13 cellular contexts compared by ENCODE assay signal in the genomic region with DNA sequence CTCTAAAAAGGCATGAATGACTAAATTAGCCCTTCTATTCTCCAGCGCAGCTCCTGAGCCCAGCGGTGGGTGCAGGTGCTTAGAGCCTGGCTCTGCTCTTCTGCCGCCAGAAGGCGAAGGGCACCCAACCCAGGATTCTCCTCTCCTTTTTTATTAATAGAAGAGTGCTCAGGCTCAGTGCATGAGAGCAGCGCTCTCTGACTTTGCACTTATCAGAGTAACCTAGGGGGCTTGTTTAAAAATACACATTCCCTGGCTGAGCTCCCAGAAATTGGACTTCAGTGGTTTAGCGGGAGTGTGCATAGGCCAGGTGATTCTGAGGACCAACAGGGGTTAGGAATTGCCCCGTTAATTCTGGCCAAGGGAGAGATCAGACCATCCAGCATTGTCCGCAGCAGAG. TPM values are rescaled to one million over a fixed set of nuclear protein-coding genes. Genes with fewer than 3 reads are reported as not detected.
A peak's percentile ranks its signal among the peaks of the same experiment; 100 is the strongest.
DNase-seq lines count a peak whose midpoint lies in the region; ATAC-seq, FAIRE-seq and TF ChIP-seq lines count a peak whose summit lies in the region.
"Had no signal": no experiment of that assay in that cellular context is flagged by ENCODE, and none has a peak within 500 bp of the region (broad histone marks: within the 10 kb centered on the region; RNA-seq: fewer than 3 reads in every experiment).

No MANE protein-coding gene starts in this region.

- peak overlapping the region; percentile 77 to 92 (median 84) for H3K4me3 Mint-ChIP-seq in CD4-positive, CD25-positive, alpha-beta regulatory T cell
- H3K4me3 Mint-ChIP-seq in WTC11 = peak overlapping the region; percentile 66

- intact Hi-C loops in left ventricle myocardium inferior (cut with micrococcal nuclease) = no loop called here

- no peaks in the 10 kb centered on the region for H3K27me3 ChIP-seq in CD4-positive, CD25-positive, alpha-beta regulatory T cell (ENCODE audit: control insufficient read depth, insufficient read depth, low read length)
- H3K27me3 ChIP-seq in left ventricle myocardium inferior (ENCODE audit: low read depth) = no peaks in the 10 kb centered on the region

- H3K9me3 Mint-ChIP-seq in CD4-positive, CD25-positive, alpha-beta regulatory T cell = no peaks in the 10 kb centered on the region
- H3K9me3 Mint-ChIP-seq in WTC11 = no peaks in the 10 kb centered on the region
- H3K9me3 Mint-ChIP-seq: effector memory CD8-positive, alpha-beta T cell had no signal

- no peak for FAIRE-seq in A549 (lab: Jason Lieb, UNC)

- DNase-seq in A549 (ENCODE audit: low read depth in 1 of 2, low spot score in 1 of 2) = no peak
- no peak for DNase-seq in CD4-positive, CD25-positive, alpha-beta regulatory T cell
- no peak for DNase-seq in WTC11 (ENCODE audit: low spot score)
- no peak for DNase-seq in left ventricle myocardium inferior
- DNase-seq in C1 segment of cervical spinal cord (lab: John Stamatoyannopoulos, UW) = no peak
- no peak for DNase-seq in NCI-H226
- DNase-seq: effector memory CD8-positive, alpha-beta T cell; gastrocnemius medialis; kidney glomerular epithelial cell; MV-4-11; NCI-H82 had no signal

- peak overlapping the region in 1 of 3 donors; percentile 42 for H3K27ac Mint-ChIP-seq in CD4-positive, CD25-positive, alpha-beta regulatory T cell
- no peak overlapping the region for H3K27ac Mint-ChIP-seq in WTC11
- H3K27ac Mint-ChIP-seq: effector memory CD8-positive, alpha-beta T cell had no signal

- TF ChIP-seq CTCF in A549 (IDR thresholded peaks at IDR 0.05) (no peak), WTC11 (IDR thresholded peaks at IDR 0.05) (no peak), left ventricle myocardium inferior (IDR thresholded peaks at IDR 0.05; ENCODE audit: borderline replicate concordance) (peak; percentile 36)

- no peaks in the 10 kb centered on the region for H3K36me3 ChIP-seq in CD4-positive, CD25-positive, alpha-beta regulatory T cell (ENCODE audit: control insufficient read depth, insufficient read depth, low read length)
- no peaks in the 10 kb centered on the region for H3K36me3 ChIP-seq in left ventricle myocardium inferior
- H3K36me3 ChIP-seq: gastrocnemius medialis had no signal

- no peak for TF ChIP-seq RAD21 in A549 (conservative IDR thresholded peaks at IDR 0.05 in 1 of 2, IDR thresholded peaks at IDR 0.05 in 1 of 2)

- H3K27me3 Mint-ChIP-seq in CD4-positive, CD25-positive, alpha-beta regulatory T cell = no peaks in the 10 kb centered on the region
- H3K27me3 Mint-ChIP-seq in WTC11 (ENCODE audit: low read depth) = peaks cover 25% of the 10 kb centered on the region
- H3K27me3 Mint-ChIP-seq: effector memory CD8-positive, alpha-beta T cell had no signal

- H3K4me1 ChIP-seq in A549 = peaks cover 34% of the 10 kb centered on the region
- peaks cover 22% of the 10 kb centered on the region for H3K4me1 ChIP-seq in CD4-positive, CD25-positive, alpha-beta regulatory T cell (ENCODE audit: control insufficient read depth, insufficient read depth, low read length, poor library complexity, severe bottlenecking)
- peaks cover 64% of the 10 kb centered on the region for H3K4me1 ChIP-seq in left ventricle myocardium inferior

- no peak for TF ChIP-seq EP300 in A549 (IDR thresholded peaks at IDR 0.05)

- peak overlapping the region in 1 of 2 experiments; percentile 96; a peak in 2 of 6 replicates for H3K27ac ChIP-seq in A549
- H3K27ac ChIP-seq in CD4-positive, CD25-positive, alpha-beta regulatory T cell (ENCODE audit: insufficient read depth, low read length, poor library complexity, severe bottlenecking) = no peak overlapping the region
- H3K27ac ChIP-seq in left ventricle myocardium inferior (replicated peaks) = peak overlapping the region; percentile 92
- H3K27ac ChIP-seq: gastrocnemius medialis had no signal

- ATAC-seq in A549 (no peak), WTC11 (no peak), SK-N-SH treated with all-trans-retinoic acid at 6 μM for 48 hours (no peak), GM21528 (IDR thresholded peaks at IDR 0.05; ENCODE audit: low FRiP score, unreplicated experiment) (no peak)
- no peak for ATAC-seq in CD4-positive, CD25-positive, alpha-beta regulatory T cell (ENCODE audit: low read depth in 2 of 2)
- ATAC-seq: effector memory CD8-positive, alpha-beta T cell; gastrocnemius medialis had no signal

- POLR2A ChIA-PET in A549 (lab: Yijun Ruan, JAX) (interaction anchor here (1.1 kb wide), 1 partner anchor 25 kb away, joined by 3 read pairs; no protein-coding TSS in a partner anchor), WTC11 (lab: Charles Lee) (no interaction called here)

- no peak for TF ChIP-seq POLR2A in A549 (IDR thresholded peaks at IDR 0.05; ENCODE audit: low read length)

- no peak overlapping the region for H3K4me3 ChIP-seq in A549
- H3K4me3 ChIP-seq in CD4-positive, CD25-positive, alpha-beta regulatory T cell (ENCODE audit: low read depth, low read length) = no peak overlapping the region
- peak overlapping the region; percentile 86 for H3K4me3 ChIP-seq in left ventricle myocardium inferior

- CTCF ChIA-PET in A549 (lab: Yijun Ruan, JAX) = interaction anchor here (1.1 to 1.7 kb wide), 3 partner anchors 30 to 37 kb away, joined by 3 to 4 read pairs (median 3); no protein-coding TSS in a partner anchor
- CTCF ChIA-PET in WTC11 (lab: Charles Lee) = no interaction called here

- H3K9me3 ChIP-seq in A549 (no peaks in the 10 kb centered on the region), left ventricle myocardium inferior (replicated peaks) (no peaks in the 10 kb centered on the region)
- no peaks in the 10 kb centered on the region for H3K9me3 ChIP-seq in CD4-positive, CD25-positive, alpha-beta regulatory T cell (ENCODE audit: control insufficient read depth in 2 of 2, low read length in 2 of 2)
- H3K9me3 ChIP-seq: gastrocnemius medialis had no signal

- WGBS in A549 (ENCODE audit: missing lambda C conversion rate) = 89% methylated on average over 8 of the region's 8 CpGs

- H3K4me2 ChIP-seq in A549 = peak overlapping the region; percentile 94

- H3K36me3 Mint-ChIP-seq in CD4-positive, CD25-positive, alpha-beta regulatory T cell = no peaks in the 10 kb centered on the region
- peaks cover 15% of the 10 kb centered on the region for H3K36me3 Mint-ChIP-seq in WTC11

- H3K4me1 Mint-ChIP-seq in CD4-positive, CD25-positive, alpha-beta regulatory T cell = peaks cover 10 to 18% (median 12%) of the 10 kb centered on the region in 4 donors
- H3K4me1 Mint-ChIP-seq in WTC11 = peaks cover 20% of the 10 kb centered on the region

TF ChIP-seq in A549, 52 proteins besides CTCF, POLR2A, EP300 and RAD21 (continues in another document):
- TF ChIP-seq ZNF302 (CRISPR knock-in tag; IDR thresholded peaks at IDR 0.05) (no peak), GATA3 (IDR thresholded peaks at IDR 0.05; ENCODE audit: borderline replicate concordance) (no peak)

TF ChIP-seq in WTC11, 78 proteins besides CTCF, POLR2A, EP300 and RAD21:
- no peak for TF ChIP-seq ESRRA (CRISPR knock-in tag; IDR thresholded peaks at IDR 0.05; ENCODE audit: borderline replicate concordance)
- no peak for TF ChIP-seq OVOL2 (CRISPR knock-in tag; IDR thresholded peaks at IDR 0.05; ENCODE audit: borderline replicate concordance)
- no peak for TF ChIP-seq ZNF219 (CRISPR knock-in tag; IDR thresholded peaks at IDR 0.05; ENCODE audit: borderline replicate concordance)
- no peak for TF ChIP-seq TEAD1 (CRISPR knock-in tag; IDR thresholded peaks at IDR 0.05)
- TF ChIP-seq, protein P1, sequence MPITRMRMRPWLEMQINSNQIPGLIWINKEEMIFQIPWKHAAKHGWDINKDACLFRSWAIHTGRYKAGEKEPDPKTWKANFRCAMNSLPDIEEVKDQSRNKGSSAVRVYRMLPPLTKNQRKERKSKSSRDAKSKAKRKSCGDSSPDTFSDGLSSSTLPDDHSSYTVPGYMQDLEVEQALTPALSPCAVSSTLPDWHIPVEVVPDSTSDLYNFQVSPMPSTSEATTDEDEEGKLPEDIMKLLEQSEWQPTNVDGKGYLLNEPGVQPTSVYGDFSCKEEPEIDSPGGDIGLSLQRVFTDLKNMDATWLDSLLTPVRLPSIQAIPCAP (CRISPR knock-in tag; IDR thresholded peaks at IDR 0.05) = no peak
- no peak for TF ChIP-seq FOXJ3 (CRISPR knock-in tag; IDR thresholded peaks at IDR 0.05; ENCODE audit: borderline replicate concordance)
- TF ChIP-seq NFE2L1 (CRISPR knock-in tag; IDR thresholded peaks at IDR 0.05) = no peak
- no peak for TF ChIP-seq ZNF232 (CRISPR knock-in tag; IDR thresholded peaks at IDR 0.05)
- no peak for TF ChIP-seq PRRX2 (CRISPR knock-in tag; IDR thresholded peaks at IDR 0.05)
- TF ChIP-seq ETV6 (CRISPR knock-in tag; IDR thresholded peaks at IDR 0.05) = no peak

TF ChIP-seq in SK-N-SH treated with all-trans-retinoic acid at 6 μM for 48 hours, 23 proteins besides CTCF, POLR2A, EP300 and RAD21:
- TF ChIP-seq BACH2 (CRISPR knock-in tag; IDR thresholded peaks at IDR 0.05; ENCODE audit: borderline replicate concordance) (no peak), ARNTL (CRISPR knock-in tag; IDR thresholded peaks at IDR 0.05; ENCODE audit: borderline replicate concordance, low read depth) (no peak), TCF4 (CRISPR knock-in tag; IDR thresholded peaks at IDR 0.05; ENCODE audit: borderline replicate concordance) (no peak), OSR1 (CRISPR knock-in tag; IDR thresholded peaks at IDR 0.05) (no peak), ZNF70 (CRISPR knock-in tag; IDR thresholded peaks at IDR 0.05) (no peak)
- TF ChIP-seq, protein P2, sequence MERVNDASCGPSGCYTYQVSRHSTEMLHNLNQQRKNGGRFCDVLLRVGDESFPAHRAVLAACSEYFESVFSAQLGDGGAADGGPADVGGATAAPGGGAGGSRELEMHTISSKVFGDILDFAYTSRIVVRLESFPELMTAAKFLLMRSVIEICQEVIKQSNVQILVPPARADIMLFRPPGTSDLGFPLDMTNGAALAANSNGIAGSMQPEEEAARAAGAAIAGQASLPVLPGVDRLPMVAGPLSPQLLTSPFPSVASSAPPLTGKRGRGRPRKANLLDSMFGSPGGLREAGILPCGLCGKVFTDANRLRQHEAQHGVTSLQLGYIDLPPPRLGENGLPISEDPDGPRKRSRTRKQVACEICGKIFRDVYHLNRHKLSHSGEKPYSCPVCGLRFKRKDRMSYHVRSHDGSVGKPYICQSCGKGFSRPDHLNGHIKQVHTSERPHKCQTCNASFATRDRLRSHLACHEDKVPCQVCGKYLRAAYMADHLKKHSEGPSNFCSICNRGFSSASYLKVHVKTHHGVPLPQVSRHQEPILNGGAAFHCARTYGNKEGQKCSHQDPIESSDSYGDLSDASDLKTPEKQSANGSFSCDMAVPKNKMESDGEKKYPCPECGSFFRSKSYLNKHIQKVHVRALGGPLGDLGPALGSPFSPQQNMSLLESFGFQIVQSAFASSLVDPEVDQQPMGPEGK (CRISPR knock-in tag; IDR thresholded peaks at IDR 0.05; ENCODE audit: borderline replicate concordance) = no peak

RNA-seq across cellular contexts. Expression of gene PFKP, which starts 1.7 kb away (rescaled TPM):
- polyA plus RNA-seq in A549 (2011; rRNA removed) = 164 and 166 TPM in 2 replicates
- polyA plus RNA-seq in A549 (2012; cell fraction: cytosol; rRNA removed) = 360 and 395 TPM in 2 replicates
- 741 and 798 TPM in 2 replicates for polyA plus RNA-seq in A549 (2012; cell fraction: nucleus; rRNA removed)
- 273 to 329 TPM (median 279 TPM) in 3 replicates for polyA plus RNA-seq in A549 (2017; fragmentation: RNase III; extraction: RNeasy Plus Mini Kit Qiagen cat#74134 plus additional on column Dnase treatment)
- 130 and 164 TPM in 2 replicates for polyA minus RNA-seq in A549 (2011; rRNA and poly(A)+ RNA removed)
- total RNA-seq in CD4-positive, CD25-positive, alpha-beta regulatory T cell = 103 TPM
- polyA plus RNA-seq in CD4-positive, CD25-positive, alpha-beta regulatory T cell = 10 to 100 TPM; 43.1 to 56.8 (median 50.5) TPM
- total RNA-seq in WTC11 (2021) = 127 to 156 TPM (median 150 TPM) in 3 replicates
- total RNA-seq in left ventricle myocardium inferior = 206 TPM
